8 cellular contexts compared by ENCODE assay signal in the genomic region with DNA sequence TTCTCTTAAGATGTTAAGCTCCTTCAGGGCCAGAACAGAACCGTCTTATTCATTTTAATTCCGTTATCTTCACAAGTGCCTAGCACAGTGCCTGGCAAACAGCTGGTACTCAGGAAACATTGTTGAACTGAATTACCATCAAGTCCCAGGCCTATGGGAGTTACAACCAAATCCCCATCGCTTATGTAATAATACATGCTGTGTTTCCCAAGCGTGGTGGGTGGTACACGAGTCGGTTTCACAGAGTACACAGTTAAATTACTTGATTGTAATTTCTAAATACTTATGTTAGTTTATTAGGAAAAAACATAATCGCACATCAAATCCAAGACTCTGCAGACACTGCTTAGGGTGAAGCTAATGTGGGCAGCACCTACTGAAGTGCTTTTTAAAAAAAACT. TPM values are rescaled to one million over a fixed set of nuclear protein-coding genes. Genes with fewer than 3 reads are reported as not detected.
A peak's percentile ranks its signal among the peaks of the same experiment; 100 is the strongest.
DNase-seq lines count a peak whose midpoint lies in the region; ATAC-seq and TF ChIP-seq lines count a peak whose summit lies in the region.

No MANE protein-coding gene starts in this region.

- no peaks in the 10 kb centered on the region for H3K27me3 ChIP-seq in mononuclear cell (ENCODE audit: insufficient read depth, low read length)

- no peaks in the 10 kb centered on the region for H3K9me3 ChIP-seq in mononuclear cell (ENCODE audit: low read depth, low read length)

- ATAC-seq in HG02759 (IDR thresholded peaks at IDR 0.05; ENCODE audit: unreplicated experiment) (no peak), GM21381 (IDR thresholded peaks at IDR 0.05; ENCODE audit: unreplicated experiment) (no peak)

- no peak for TF ChIP-seq POLR2A in NB4 (IDR thresholded peaks at IDR 0.05; ENCODE audit: extremely low read depth, insufficient read length)

- TF ChIP-seq CTCF in NB4 (IDR thresholded peaks at IDR 0.05; ENCODE audit: low read depth, low read length): no peak

- H3K4me3 ChIP-seq in NB4 (ENCODE audit: low read depth, low read length) (peak overlapping the region; percentile 79), mononuclear cell (ENCODE audit: low read length) (peak overlapping the region; percentile 68)

- DNase-seq in DMS79 treated with DMSO at 0.1 percent for 48 hours (lab: John Stamatoyannopoulos, UW) (peak; percentile 28), DMS79 (lab: John Stamatoyannopoulos, UW) (no peak), NB4 (ENCODE audit: low read depth) (peak; percentile 68), cerebellar cortex (ENCODE audit: low spot score) (peak; percentile 15), retina (no peak)

- H3K4me1 ChIP-seq in mononuclear cell (ENCODE audit: insufficient read depth, low read length): peaks cover 22% of the 10 kb centered on the region

RNA-seq across cellular contexts. Expression of a gene that starts 1.0 kb away (rescaled TPM):
- total RNA-seq in mononuclear cell: 73.7 TPM

RNA-seq across cellular contexts. Expression of a gene that starts 36.4 kb away (rescaled TPM):
- total RNA-seq in mononuclear cell: 14.9 TPM

Comparison
In these comparisons a context has a peak if more than half of its experiments do, and no peak if none do; other contexts are left out.
1. DNase-seq: peak in DMS79 treated with DMSO at 0.1 percent for 48 hours (single experiment), NB4 (single experiment) and cerebellar cortex (single experiment); none in DMS79 (single experiment) and retina (single experiment).